ENCODE assay signal across 8 cellular contexts in the genomic region with DNA sequence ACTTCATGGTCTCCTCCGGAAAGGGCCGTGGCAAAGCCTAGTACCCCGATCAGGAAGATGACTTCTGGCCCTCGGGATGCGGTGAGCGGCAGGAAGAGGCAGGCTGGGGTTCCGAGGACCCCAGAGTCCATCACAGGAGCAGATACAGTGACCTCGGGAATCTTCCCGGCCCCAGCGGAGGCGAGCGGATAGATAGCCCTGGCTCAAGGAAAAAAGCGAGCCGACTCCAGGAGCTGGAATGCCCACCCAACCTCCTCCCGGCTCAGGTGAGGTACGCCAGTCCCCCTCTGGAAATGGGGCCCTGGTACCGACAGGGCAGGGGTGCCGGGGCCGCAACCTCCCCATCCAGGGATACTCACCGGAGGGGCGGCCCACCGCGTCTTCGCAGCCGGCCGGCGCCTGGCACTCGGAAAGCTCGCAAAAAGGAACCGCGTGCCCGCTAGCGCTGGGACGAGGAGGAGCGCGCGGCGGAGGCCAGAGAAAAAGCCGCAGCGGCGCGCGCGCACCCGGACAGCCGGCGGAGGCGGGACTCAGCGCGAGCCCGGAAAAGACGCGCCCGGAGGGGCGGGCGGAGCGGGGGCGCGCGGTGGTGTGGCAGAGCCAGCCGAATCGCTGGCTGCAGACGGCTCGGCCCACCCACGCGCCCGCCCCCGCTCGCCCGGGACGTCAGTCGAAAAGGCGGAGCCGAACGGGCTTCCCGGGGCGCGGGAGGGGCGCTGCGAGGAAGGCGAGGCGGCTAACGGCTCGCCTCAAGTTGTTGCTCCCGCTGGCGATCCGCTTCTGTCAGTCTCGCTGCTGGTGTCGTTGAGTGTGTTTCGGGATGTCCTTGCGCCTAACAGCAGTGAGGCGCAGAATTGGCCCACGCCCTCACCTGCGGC. TPM values are rescaled to one million over a fixed set of nuclear protein-coding genes. Genes with fewer than 3 reads are reported as not detected.
DNase-seq lines count a peak whose midpoint lies in the region; ATAC-seq and TF ChIP-seq lines count a peak whose summit lies in the region.

A gene (minus strand): TSS at position 478 of the 878 bp plus-strand sequence. CDS start 49,894 bp downstream, outside the sequence.

- peak within 1 kb of the TSS; percentile 52 to 76 for H3K9ac ChIP-seq in colonic mucosa (ENCODE audit: low read depth in 2 of 2, low read length in 2 of 2)

- H3K4me3 ChIP-seq in AG10803 (ENCODE audit: low read length), result peak within 1 kb of the TSS; percentile 83
- H3K4me3 ChIP-seq in colonic mucosa, result peak within 1 kb of the TSS; percentile 54

- TF ChIP-seq CTCF in AG10803 (conservative IDR thresholded peaks at IDR 0.05; ENCODE audit: low read length) (no peak), colonic mucosa (IDR thresholded peaks at IDR 0.05) (no peak)

- no peaks in the 10 kb centered on the region for H3K9me3 ChIP-seq in colonic mucosa

- H3K4me1 ChIP-seq in colonic mucosa, result no peaks in the 10 kb centered on the region

- H3K36me3 Mint-ChIP-seq in activated CD4-positive, alpha-beta T cell treated with anti-CD3 and anti-CD28 coated beads, Interleukin-2, amount 10 ng/mL, durations not matched to agents 24 days and 14 days (ENCODE audit: low read depth), result peaks cover 19% of the 10 kb centered on the region

- H3K27me3 ChIP-seq in colonic mucosa, result no peaks in the 10 kb centered on the region

- H3K27ac ChIP-seq in colonic mucosa, result peak within 1 kb of the TSS; percentile 77

- intact Hi-C loops in activated CD4-positive, alpha-beta T cell treated with anti-CD3 and anti-CD28 coated beads, Interleukin-2, amount 10 ng/mL, durations not matched to agents 24 days and 14 days (cut with micrococcal nuclease), result loop anchor here (1.0 to 10.0 kb wide), 7 partner anchors 46 to 579 kb away; a partner anchor contains a TSS
- intact Hi-C loops in colonic mucosa (cut with DNase I), result no loop called here
- intact Hi-C loops in left colon (cut with DNase I, micrococcal nuclease), result no loop called here

- DNase-seq in AG10803 (ENCODE audit: low read depth) (peak; percentile 82), NCI-H526 treated with DMSO at 0.1 percent for 48 hours (lab: John Stamatoyannopoulos, UW) (peak; percentile 72), colonic mucosa (peak; percentile 84), left colon (peak; percentile 85)
- DNase-seq in activated CD4-positive, alpha-beta T cell treated with anti-CD3 and anti-CD28 coated beads, Interleukin-2, amount 10 ng/mL, durations not matched to agents 24 days and 14 days, result peak; percentile 95
- peak; percentile 83 to 88 for DNase-seq in stimulated activated CD4-positive, alpha-beta T cell treated with anti-CD3 and anti-CD28 coated beads, Interleukin-1b, Interleukin-23, amount 100 ng/mL, for 4 hours (ENCODE audit: low read depth in 2 of 2)

- peak; percentile 82 for TF ChIP-seq POLR2A in GM19099 (IDR thresholded peaks at IDR 0.05; ENCODE audit: extremely low read depth, insufficient read length, low read depth)

- no peaks in the 10 kb centered on the region for H3K9me3 Mint-ChIP-seq in activated CD4-positive, alpha-beta T cell treated with anti-CD3 and anti-CD28 coated beads, Interleukin-2, amount 10 ng/mL, durations not matched to agents 24 days and 14 days

- H3K36me3 ChIP-seq in colonic mucosa, result no peaks in the 10 kb centered on the region

- ATAC-seq in HG03432 (IDR thresholded peaks at IDR 0.05; ENCODE audit: unreplicated experiment) (peak; percentile 93), left colon (peak; percentile 99)

- H3K4me3 Mint-ChIP-seq in activated CD4-positive, alpha-beta T cell treated with anti-CD3 and anti-CD28 coated beads, Interleukin-2, amount 10 ng/mL, durations not matched to agents 24 days and 14 days, result peak within 1 kb of the TSS; percentile 99

- peaks cover 21% of the 10 kb centered on the region for H3K4me1 Mint-ChIP-seq in activated CD4-positive, alpha-beta T cell treated with anti-CD3 and anti-CD28 coated beads, Interleukin-2, amount 10 ng/mL, durations not matched to agents 24 days and 14 days

- no peaks in the 10 kb centered on the region for H3K27me3 Mint-ChIP-seq in activated CD4-positive, alpha-beta T cell treated with anti-CD3 and anti-CD28 coated beads, Interleukin-2, amount 10 ng/mL, durations not matched to agents 24 days and 14 days

- H3K27ac Mint-ChIP-seq in activated CD4-positive, alpha-beta T cell treated with anti-CD3 and anti-CD28 coated beads, Interleukin-2, amount 10 ng/mL, durations not matched to agents 24 days and 14 days, result peak within 1 kb of the TSS; percentile 99

RNA-seq across cellular contexts. Expression of the gene that starts here (rescaled TPM):
- total RNA-seq in activated CD4-positive, alpha-beta T cell treated with anti-CD3 and anti-CD28 coated beads, Interleukin-2, amount 10 ng/mL, durations not matched to agents 24 days and 14 days, result 75.9 and 87.5 TPM in 2 replicates
- total RNA-seq in colonic mucosa, result 10 to 100 TPM; 10.6 to 27.9 TPM
- total RNA-seq in left colon, result 10 to 100 TPM; 11.7 to 17.5 TPM

Comparison
In these comparisons a context has a peak if more than half of its experiments do, and no peak if none do; other contexts are left out.
1. Peak in every context shown above with its lines: DNase-seq, ATAC-seq, H3K4me3 ChIP-seq and H3K27ac ChIP-seq.